12 cellular contexts compared by ENCODE assay signal in the genomic region with DNA sequence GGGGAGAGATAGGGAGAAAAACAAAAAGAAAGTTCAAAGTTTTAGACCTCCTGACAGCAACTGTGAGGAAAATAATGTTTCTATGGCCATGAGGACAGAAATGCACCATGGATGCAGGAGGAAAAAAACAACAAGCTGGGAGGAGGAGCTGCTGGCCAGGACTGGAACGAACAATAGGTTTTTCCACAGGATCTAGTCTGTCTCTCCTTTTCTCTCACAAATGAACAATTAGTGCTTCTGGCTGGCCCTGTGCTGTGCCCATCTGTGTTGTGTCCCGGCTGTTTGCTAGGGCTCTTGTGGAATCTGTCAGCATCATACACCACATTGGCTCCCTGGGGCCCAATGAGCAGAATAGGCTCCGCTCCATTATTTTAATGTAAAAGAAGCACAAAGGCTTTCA. TPM values are rescaled to one million over a fixed set of nuclear protein-coding genes. Genes with fewer than 3 reads are reported as not detected.
A peak's percentile ranks its signal among the peaks of the same experiment; 100 is the strongest.
DNase-seq lines count a peak whose midpoint lies in the region; ATAC-seq and TF ChIP-seq lines count a peak whose summit lies in the region.
"Had no signal": no experiment of that assay in that cellular context is flagged by ENCODE, and none has a peak within 500 bp of the region (broad histone marks: within the 10 kb centered on the region; RNA-seq: fewer than 3 reads in every experiment).

No MANE protein-coding gene starts in this region.

- peaks cover 28% of the 10 kb centered on the region for H3K36me3 ChIP-seq in HUES64 (ENCODE audit: insufficient read depth, low read length)
- H3K36me3 ChIP-seq in iPS-20b (ENCODE audit: insufficient read depth, low read depth, low read length) = peaks cover 27% of the 10 kb centered on the region

- no peak for ATAC-seq in stimulated activated effector memory CD8-positive, alpha-beta T cell treated with anti-CD3 and anti-CD28 coated beads, Interleukin-12 subunit alpha, Interleukin-12 subunit beta, amount 100 ng/mL, for 72 hours
- ATAC-seq in GM21515 (IDR thresholded peaks at IDR 0.05; ENCODE audit: unreplicated experiment) (no peak), GM19452 (IDR thresholded peaks at IDR 0.05; ENCODE audit: unreplicated experiment) (no peak), HG02973 (IDR thresholded peaks at IDR 0.05; ENCODE audit: unreplicated experiment) (no peak)

- DNase-seq in chondrocyte (ENCODE audit: low spot score) = no peak
- no peak for DNase-seq in stimulated activated effector memory CD8-positive, alpha-beta T cell treated with anti-CD3 and anti-CD28 coated beads, Interleukin-12 subunit alpha, Interleukin-12 subunit beta, amount 100 ng/mL, for 72 hours (ENCODE audit: low spot score in 2 of 2)
- DNase-seq in NCI-H2196 treated with DMSO at 0.1 percent for 48 hours (lab: John Stamatoyannopoulos, UW; ENCODE audit: unreplicated experiment) = no peak
- DNase-seq: activated CD4-positive, alpha-beta T cell treated with anti-CD3 and anti-CD28 coated beads, Interleukin-2, amount 10 ng/mL, durations not matched to agents 7 days and 5 days; mesendoderm; SIG-M5 had no signal

- H3K27ac Mint-ChIP-seq in chondrocyte (ENCODE audit: unreplicated experiment) = peak overlapping the region; percentile 94
- H3K27ac Mint-ChIP-seq in stimulated activated effector memory CD8-positive, alpha-beta T cell treated with anti-CD3 and anti-CD28 coated beads, Interleukin-12 subunit alpha, Interleukin-12 subunit beta, amount 100 ng/mL, for 72 hours = peak overlapping the region; percentile 4
- H3K27ac Mint-ChIP-seq: activated naive CD8-positive, alpha-beta T cell had no signal

- peaks cover 40% of the 10 kb centered on the region for H3K4me1 Mint-ChIP-seq in chondrocyte (ENCODE audit: low read depth)
- peaks cover 12% of the 10 kb centered on the region for H3K4me1 Mint-ChIP-seq in stimulated activated effector memory CD8-positive, alpha-beta T cell treated with anti-CD3 and anti-CD28 coated beads, Interleukin-12 subunit alpha, Interleukin-12 subunit beta, amount 100 ng/mL, for 72 hours
- H3K4me1 Mint-ChIP-seq: activated CD4-positive, alpha-beta T cell treated with anti-CD3 and anti-CD28 coated beads, Interleukin-2, amount 10 ng/mL, durations not matched to agents 7 days and 5 days had no signal

- H3K36me3 Mint-ChIP-seq in chondrocyte (ENCODE audit: low read depth) = peaks cover 35% of the 10 kb centered on the region
- H3K36me3 Mint-ChIP-seq in stimulated activated effector memory CD8-positive, alpha-beta T cell treated with anti-CD3 and anti-CD28 coated beads, Interleukin-12 subunit alpha, Interleukin-12 subunit beta, amount 100 ng/mL, for 72 hours = peaks cover 76% of the 10 kb centered on the region

- no peak for TF ChIP-seq CTCF in chondrocyte (IDR thresholded peaks at IDR 0.05)

- H3K9me3 ChIP-seq in HUES64 (ENCODE audit: insufficient read depth, low read depth, low read length) (peaks cover 7% of the 10 kb centered on the region; the same call in 1 of the 2 replicates), iPS-20b (ENCODE audit: insufficient read depth, low read depth, low read length) (peaks cover 10% of the 10 kb centered on the region)

- 72% methylated on average over 3 of the region's 3 CpGs for WGBS in HUES64

- no peak overlapping the region for H3K9ac ChIP-seq in HUES64 (ENCODE audit: low read depth, low read length)
- H3K9ac ChIP-seq in iPS-20b (ENCODE audit: low read depth, low read length) = no peak overlapping the region

- H3K4me3 Mint-ChIP-seq in chondrocyte (ENCODE audit: unreplicated experiment) = no peak overlapping the region
- H3K4me3 Mint-ChIP-seq in stimulated activated effector memory CD8-positive, alpha-beta T cell treated with anti-CD3 and anti-CD28 coated beads, Interleukin-12 subunit alpha, Interleukin-12 subunit beta, amount 100 ng/mL, for 72 hours = no peak overlapping the region
- H3K4me3 Mint-ChIP-seq: activated CD4-positive, alpha-beta T cell treated with anti-CD3 and anti-CD28 coated beads, Interleukin-2, amount 10 ng/mL, durations not matched to agents 7 days and 5 days; activated naive CD8-positive, alpha-beta T cell had no signal

- peaks cover 7% of the 10 kb centered on the region; the same call in 1 of the 2 replicates for H3K4me1 ChIP-seq in HUES64 (ENCODE audit: insufficient read depth, low read length)
- H3K4me1 ChIP-seq in iPS-20b (ENCODE audit: insufficient read depth, low read length) = peaks cover 7% of the 10 kb centered on the region; the same call in 1 of the 2 replicates

- H3K27ac ChIP-seq in HUES64 (ENCODE audit: low read depth, low read length) = 0 out of 2 replicates have a peak overlapping the region, but pooled peaks have one; percentile 6
- H3K27ac ChIP-seq in iPS-20b (ENCODE audit: low read length) = no peak overlapping the region

- no peaks in the 10 kb centered on the region for H3K27me3 Mint-ChIP-seq in chondrocyte (ENCODE audit: low read depth)
- H3K27me3 Mint-ChIP-seq: activated CD4-positive, alpha-beta T cell treated with anti-CD3 and anti-CD28 coated beads, Interleukin-2, amount 10 ng/mL, durations not matched to agents 7 days and 5 days; activated naive CD8-positive, alpha-beta T cell had no signal

- H3K9me3 Mint-ChIP-seq in chondrocyte (ENCODE audit: low read depth) = peaks cover 3% of the 10 kb centered on the region
- H3K9me3 Mint-ChIP-seq in stimulated activated effector memory CD8-positive, alpha-beta T cell treated with anti-CD3 and anti-CD28 coated beads, Interleukin-12 subunit alpha, Interleukin-12 subunit beta, amount 100 ng/mL, for 72 hours = no peaks in the 10 kb centered on the region

- H3K27me3 ChIP-seq in HUES64 (ENCODE audit: insufficient read depth, low read length) (no peaks in the 10 kb centered on the region), iPS-20b (ENCODE audit: insufficient read depth, low read length) (no peaks in the 10 kb centered on the region)

- H3K4me3 ChIP-seq in HUES64 (ENCODE audit: low read length) = no peak overlapping the region
- H3K4me3 ChIP-seq in iPS-20b (ENCODE audit: low read length) = 0 out of 2 replicates have a peak overlapping the region, but pooled peaks have one; percentile 14

RNA-seq across cellular contexts. Expression of a gene that starts 15.2 kb away (rescaled TPM):
- 5.2 TPM for polyA plus RNA-seq in HUES64 (2013, experiment 1 of 2)
- 7.1 TPM for polyA plus RNA-seq in HUES64 (2013, experiment 2 of 2)
- 26.8 to 35.2 TPM (median 31.5 TPM) in 3 replicates for total RNA-seq in chondrocyte
